ENCODE assay signal across 1 cellular context in genomic region chr10:28892818-28893547, GRCh38.
A peak's percentile ranks its signal among the peaks of the same experiment; 100 is the strongest.
TF ChIP-seq lines count a peak whose summit lies in the region.

No MANE protein-coding gene starts in this region.

TF ChIP-seq in K562, 482 proteins besides CTCF, POLR2A, EP300 and RAD21 (continued from another document):
- TF ChIP-seq CREB3 (tag; conservative IDR thresholded peaks at IDR 0.05; ENCODE audit: low read depth) (no peak), POLR2B (IDR thresholded peaks at IDR 0.05; ENCODE audit: low read depth, partially characterized antibody) (no peak), ZNF57 (CRISPR knock-in tag; IDR thresholded peaks at IDR 0.05) (no peak), ZNF695 (CRISPR knock-in tag; IDR thresholded peaks at IDR 0.05) (no peak), RBM39 (optimal IDR thresholded peaks at IDR 0.05; ENCODE audit: low read depth, low read length) (no peak), HINFP (tag; conservative IDR thresholded peaks at IDR 0.05; ENCODE audit: low read depth) (no peak), SUPT5H (IDR thresholded peaks at IDR 0.05) (no peak), ZBTB40 (IDR thresholded peaks at IDR 0.05) (peak; percentile 71), ZBTB40 (CRISPR knock-in tag; IDR thresholded peaks at IDR 0.05) (no peak), NFIC (IDR thresholded peaks at IDR 0.05) (peak; percentile 21; the same call in 1 of the 2 replicates), JUND (IDR thresholded peaks at IDR 0.05; ENCODE audit: borderline replicate concordance, low read depth, low read length) (peak; percentile 28; the same call in 1 of the 2 replicates), JUND (tag; IDR thresholded peaks at IDR 0.05; ENCODE audit: borderline replicate concordance, low read depth, low read length) (0 out of 3 replicates have a peak, but pooled peaks have one; percentile 15), SNIP1 (IDR thresholded peaks at IDR 0.05; ENCODE audit: low read depth) (no peak), CREM (IDR thresholded peaks at IDR 0.05; ENCODE audit: low read depth) (no peak), FOSL1 (tag; conservative IDR thresholded peaks at IDR 0.05) (peak; percentile 39; the same call in 1 of the 2 replicates), GTF2E2 (tag; IDR thresholded peaks at IDR 0.05) (no peak), E2F4 (CRISPR knock-in tag; IDR thresholded peaks at IDR 0.05; ENCODE audit: low read depth) (no peak), CBX1 (IDR thresholded peaks at IDR 0.05; ENCODE audit: low read depth) (no peak), FOXA3 (CRISPR knock-in tag; conservative IDR thresholded peaks at IDR 0.05 in 1 of 2, IDR thresholded peaks at IDR 0.05 in 1 of 2) (no peak), SPI1 (IDR thresholded peaks at IDR 0.05; ENCODE audit: borderline replicate concordance, low read depth, low read length) (no peak), CHD7 (IDR thresholded peaks at IDR 0.05; ENCODE audit: low read depth, low read length) (no peak), YBX1 (IDR thresholded peaks at IDR 0.05) (no peak), UBTF (IDR thresholded peaks at IDR 0.05; ENCODE audit: borderline replicate concordance in 1 of 2, low read depth in 2 of 2, low read length in 2 of 2) (no peak), PML (IDR thresholded peaks at IDR 0.05; ENCODE audit: low read length) (no peak)
